ENCODE assay signal across 9 cellular contexts in the genomic region with DNA sequence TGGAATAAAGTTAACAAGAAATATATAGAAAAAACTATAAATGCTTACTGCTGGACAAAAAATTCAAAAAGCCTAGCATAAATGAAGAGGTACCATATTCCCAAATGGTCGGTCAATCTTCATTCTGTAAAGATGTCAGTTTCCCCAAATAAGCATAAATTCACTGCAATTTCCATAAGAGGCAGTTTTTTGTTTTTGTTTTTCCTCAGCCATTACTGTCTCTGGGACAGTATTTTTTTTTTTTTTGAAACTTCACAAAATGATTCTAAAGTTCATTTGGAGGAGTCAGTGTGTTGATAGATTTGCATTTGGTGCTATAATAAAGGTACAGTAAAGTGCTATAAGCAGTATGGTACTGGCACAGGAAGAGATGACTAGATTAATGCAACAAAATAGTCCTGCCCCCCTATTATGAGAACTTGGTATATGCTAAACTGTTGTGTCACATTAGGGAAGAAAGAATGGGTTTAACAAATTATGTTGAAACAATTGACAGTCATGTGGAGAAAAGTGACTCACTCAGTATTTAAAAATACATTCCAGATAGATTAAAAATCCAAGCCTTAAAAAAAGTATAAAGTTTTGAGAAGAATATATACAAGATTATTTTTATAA. TPM values are rescaled to one million over a fixed set of nuclear protein-coding genes. Genes with fewer than 3 reads are reported as not detected.
DNase-seq lines count a peak whose midpoint lies in the region; ATAC-seq and TF ChIP-seq lines count a peak whose summit lies in the region.
"Had no signal": no experiment of that assay in that cellular context is flagged by ENCODE, and none has a peak within 500 bp of the region (broad histone marks: within the 10 kb centered on the region; RNA-seq: fewer than 3 reads in every experiment).

No MANE protein-coding gene starts in this region.

- H3F3A ChIP-seq in GM23338 (replicated peaks; ENCODE audit: low read depth) = peaks cover 21% of the 10 kb centered on the region; the same call in 1 of the 2 replicates

- H3K36me3 ChIP-seq in GM23338 (ENCODE audit: insufficient read depth) = peaks cover 15% of the 10 kb centered on the region

- H3K4me1 ChIP-seq in GM23338 (ENCODE audit: insufficient read depth) = peaks cover 49% of the 10 kb centered on the region

- peaks cover 72% of the 10 kb centered on the region for H3K4me1 Mint-ChIP-seq in chondrocyte (ENCODE audit: low read depth)
- H3K4me1 Mint-ChIP-seq in natural killer cell treated with Interleukin-12 subunit alpha and Interleukin-12 subunit beta and Interleukin-15 and Interleukin-18, amount 100 ng/mL, for 72 hours (ENCODE audit: low read depth in 2 of 2) = peaks cover 58 to 61% of the 10 kb centered on the region in 2 donors
- H3K4me1 Mint-ChIP-seq in GM23338 = peaks cover 50% of the 10 kb centered on the region

- no peak overlapping the region for H3K27ac ChIP-seq in GM23338 (ENCODE audit: low read depth)

- DNase-seq in AML-193 (lab: John Stamatoyannopoulos, UW) (peak; percentile 83 to 90), MV-4-11 (lab: John Stamatoyannopoulos, UW) (peak; percentile 90), chondrocyte (ENCODE audit: low spot score) (no peak), GM23338 (ENCODE audit: low spot score) (no peak), ecto neural progenitor cell (ENCODE audit: low spot score) (no peak)
- DNase-seq in natural killer cell treated with Interleukin-12 subunit alpha and Interleukin-12 subunit beta and Interleukin-15 and Interleukin-18, amount 100 ng/mL, for 72 hours (ENCODE audit: low spot score) = no peak
- DNase-seq in activated naive CD4-positive, alpha-beta T cell treated with anti-CD3 and anti-CD28 coated beads, Interleukin-2, amount 50 U/mL, for 16 hours = no peak
- DNase-seq: NCI-H1105 had no signal

- 0 out of 2 replicates have a peak, but pooled peaks cover 4% of the 10 kb centered on the region for H3K9me2 ChIP-seq in GM23338 (ENCODE audit: insufficient read depth)

- H3K27ac Mint-ChIP-seq in chondrocyte (ENCODE audit: unreplicated experiment) (peak overlapping the region; percentile 97), GM23338 (no peak overlapping the region)
- H3K27ac Mint-ChIP-seq in natural killer cell treated with Interleukin-12 subunit alpha and Interleukin-12 subunit beta and Interleukin-15 and Interleukin-18, amount 100 ng/mL, for 72 hours = peak overlapping the region; percentile 89 to 95

- peak in 1 of 2 donors; percentile 17 for ATAC-seq in natural killer cell treated with Interleukin-12 subunit alpha and Interleukin-12 subunit beta and Interleukin-15 and Interleukin-18, amount 100 ng/mL, for 72 hours
- ATAC-seq in GM21367 (IDR thresholded peaks at IDR 0.05; ENCODE audit: unreplicated experiment) = no peak
- no peak for ATAC-seq in GM23338

- no peak overlapping the region for H3K4me2 ChIP-seq in GM23338

- peaks cover 20% of the 10 kb centered on the region for H4K20me1 ChIP-seq in GM23338 (replicated peaks; ENCODE audit: insufficient read depth)

- no peaks in the 10 kb centered on the region for H3K27me3 Mint-ChIP-seq in chondrocyte (ENCODE audit: low read depth)
- H3K27me3 Mint-ChIP-seq in natural killer cell treated with Interleukin-12 subunit alpha and Interleukin-12 subunit beta and Interleukin-15 and Interleukin-18, amount 100 ng/mL, for 72 hours = no peaks in the 10 kb centered on the region
- H3K27me3 Mint-ChIP-seq in GM23338 (ENCODE audit: insufficient read depth, low read depth, poor library complexity) = peaks cover 25% of the 10 kb centered on the region

- TF ChIP-seq CTCF in chondrocyte (IDR thresholded peaks at IDR 0.05) = no peak
- TF ChIP-seq CTCF in GM23338 (conservative IDR thresholded peaks at IDR 0.05; ENCODE audit: low read depth in 2 of 2) = no peak

- peaks cover 40% of the 10 kb centered on the region for H3K79me2 ChIP-seq in GM23338 (replicated peaks; ENCODE audit: insufficient read depth)

- H2AFZ ChIP-seq in GM23338 = no peak overlapping the region

- H3K4me3 Mint-ChIP-seq in chondrocyte (ENCODE audit: unreplicated experiment) = no peak overlapping the region
- H3K4me3 Mint-ChIP-seq in natural killer cell treated with Interleukin-12 subunit alpha and Interleukin-12 subunit beta and Interleukin-15 and Interleukin-18, amount 100 ng/mL, for 72 hours = peak overlapping the region; percentile 89
- no peak overlapping the region for H3K4me3 Mint-ChIP-seq in GM23338

- H3K36me3 Mint-ChIP-seq in chondrocyte (ENCODE audit: low read depth) (peaks cover 14% of the 10 kb centered on the region), GM23338 (ENCODE audit: low read depth) (peaks cover 20% of the 10 kb centered on the region)
- peaks cover 17% of the 10 kb centered on the region for H3K36me3 Mint-ChIP-seq in natural killer cell treated with Interleukin-12 subunit alpha and Interleukin-12 subunit beta and Interleukin-15 and Interleukin-18, amount 100 ng/mL, for 72 hours

- no peaks in the 10 kb centered on the region for H3K9me3 Mint-ChIP-seq in chondrocyte (ENCODE audit: low read depth)
- no peaks in the 10 kb centered on the region for H3K9me3 Mint-ChIP-seq in natural killer cell treated with Interleukin-12 subunit alpha and Interleukin-12 subunit beta and Interleukin-15 and Interleukin-18, amount 100 ng/mL, for 72 hours
- no peaks in the 10 kb centered on the region for H3K9me3 Mint-ChIP-seq in GM23338

- H3K27me3 ChIP-seq in GM23338 (ENCODE audit: insufficient read depth) = no peaks in the 10 kb centered on the region

- H3K4me3 ChIP-seq in GM23338 = no peak overlapping the region

TF ChIP-seq in GM23338, 12 proteins besides CTCF, POLR2A, EP300 and RAD21:
- TF ChIP-seq EZH2phosphoT487 (IDR thresholded peaks at IDR 0.05; ENCODE audit: unreplicated experiment) (no peak), CREB1 (CRISPR knock-in tag; IDR thresholded peaks at IDR 0.05; ENCODE audit: low read depth) (no peak)

RNA-seq across cellular contexts. Expression of a gene that starts 2.5 kb away (rescaled TPM):
- total RNA-seq in chondrocyte = 3,793 to 4,450 TPM (median 3,807 TPM) in 3 replicates
- over 10,000 TPM in 1 of 2 donors, 1,000 to 10,000 TPM in 1; 5,097 to 40,662 TPM for total RNA-seq in natural killer cell treated with Interleukin-12 subunit alpha and Interleukin-12 subunit beta and Interleukin-15 and Interleukin-18, amount 100 ng/mL, for 72 hours
- 718 and 839 TPM in 2 replicates for total RNA-seq in GM23338 (2014; rRNA removed; shearing (Covaris generic))
- 2,531 and 2,750 TPM in 2 replicates for polyA plus RNA-seq in GM23338 (2016; fragmentation: Nextera tagmentation; extraction: Ambion mirVana)

RNA-seq across cellular contexts. Expression of a gene that starts 19.8 kb away (rescaled TPM):
- total RNA-seq in chondrocyte = 1.3 to 4.5 TPM (median 2.8 TPM) in 3 replicates
- total RNA-seq in natural killer cell treated with Interleukin-12 subunit alpha and Interleukin-12 subunit beta and Interleukin-15 and Interleukin-18, amount 100 ng/mL, for 72 hours = 1 to 10 TPM; 1.0 to 1.9 TPM
- total RNA-seq in GM23338 (2014; rRNA removed; shearing (Covaris generic)) = 0.35 and 0.89 TPM in 2 replicates
- 0.44 and 0.75 TPM in 2 replicates for polyA plus RNA-seq in GM23338 (2016; fragmentation: Nextera tagmentation; extraction: Ambion mirVana)

RNA-seq across cellular contexts. Expression of a gene that starts 52.6 kb away (rescaled TPM):
- 9.7 to 24.7 TPM (median 24.1 TPM) in 3 replicates for total RNA-seq in chondrocyte
- not detected for total RNA-seq in natural killer cell treated with Interleukin-12 subunit alpha and Interleukin-12 subunit beta and Interleukin-15 and Interleukin-18, amount 100 ng/mL, for 72 hours
- 2.7 and 4.0 TPM in 2 replicates for total RNA-seq in GM23338 (2014; rRNA removed; shearing (Covaris generic))
- 3.4 and 3.9 TPM in 2 replicates for polyA plus RNA-seq in GM23338 (2016; fragmentation: Nextera tagmentation; extraction: Ambion mirVana)

Comparison
In these comparisons a context has a peak if more than half of its experiments do, and no peak if none do; other contexts are left out.
1. DNase-seq: peak in AML-193 (2 of 2) and MV-4-11 (single experiment); none in chondrocyte (single experiment), natural killer cell treated with Interleukin-12 subunit alpha and Interleukin-12 subunit beta and Interleukin-15 and Interleukin-18, amount 100 ng/mL, for 72 hours (single experiment), GM23338 (single experiment), ecto neural progenitor cell (single experiment) and activated naive CD4-positive, alpha-beta T cell treated with anti-CD3 and anti-CD28 coated beads, Interleukin-2, amount 50 U/mL, for 16 hours (single experiment).